ENCODE assay signal across 16 cellular contexts in the genomic region with DNA sequence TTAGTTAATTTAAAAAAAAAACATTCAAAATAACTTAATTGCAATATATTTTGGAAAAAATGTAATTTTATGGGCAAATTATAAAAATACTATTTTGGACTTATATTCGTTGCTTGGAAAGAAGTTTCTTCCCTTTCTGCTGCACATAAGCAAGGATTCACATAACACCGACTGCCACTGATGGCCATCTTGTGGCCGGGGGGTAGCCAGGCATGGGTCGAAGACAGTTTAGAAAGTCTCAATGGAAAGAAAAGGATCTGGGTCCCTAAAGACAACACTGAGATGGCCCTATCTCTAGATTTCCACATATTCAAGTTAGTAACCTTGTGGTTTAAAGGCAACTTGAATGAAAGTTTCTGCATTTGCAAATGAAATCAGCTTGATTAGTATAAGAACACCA.
DNase-seq lines count a peak whose midpoint lies in the region; ATAC-seq and TF ChIP-seq lines count a peak whose summit lies in the region.
"Had no signal": no experiment of that assay in that cellular context is flagged by ENCODE, and none has a peak within 500 bp of the region (broad histone marks: within the 10 kb centered on the region; RNA-seq: fewer than 3 reads in every experiment).

No MANE protein-coding gene starts in this region.

- no peak overlapping the region for H3K27ac ChIP-seq in GM23338 (ENCODE audit: low read depth)
- H3K27ac ChIP-seq in OCI-LY7 (ENCODE audit: low read depth, low read length, poor library complexity, severe bottlenecking): no peak overlapping the region
- H3K27ac ChIP-seq in CD4-positive, alpha-beta T cell (ENCODE audit: low read depth, low read length): no peak overlapping the region
- H3K27ac ChIP-seq: BLaER1 treated with 17β-estradiol and CSF1 and Interleukin-3, amounts not matched to agents 10 nM and 100 nM; HL-60 had no signal

- no peaks in the 10 kb centered on the region for H3K9me2 ChIP-seq in GM23338 (ENCODE audit: insufficient read depth)
- no peaks in the 10 kb centered on the region for H3K9me2 ChIP-seq in OCI-LY7 (ENCODE audit: insufficient read depth, low read length)

- no peaks in the 10 kb centered on the region for H3K27me3 Mint-ChIP-seq in GM23338 (ENCODE audit: insufficient read depth, low read depth, poor library complexity)
- no peaks in the 10 kb centered on the region for H3K27me3 Mint-ChIP-seq in CD4-positive, alpha-beta T cell
- H3K27me3 Mint-ChIP-seq: B cell; CD8-positive, alpha-beta memory T cell had no signal

- no peak overlapping the region for H3K4me3 ChIP-seq in GM23338
- no peak overlapping the region for H3K4me3 ChIP-seq in OCI-LY7 (ENCODE audit: low read depth, low read length, poor library complexity, severe bottlenecking)
- H3K4me3 ChIP-seq: BLaER1 treated with 17β-estradiol and CSF1 and Interleukin-3, amounts not matched to agents 10 nM and 100 nM had no signal

- POLR2A ChIA-PET in OCI-LY7 (lab: Charles Lee): no interaction called here
- POLR2A ChIA-PET in CD4-positive, alpha-beta T cell (lab: Charles Lee): no interaction called here

- ATAC-seq in GM23338: peak; percentile 50
- no peak for ATAC-seq in CD4-positive, alpha-beta T cell (ENCODE audit: poor library complexity)

- H3K4me2 ChIP-seq in GM23338 (no peak overlapping the region), OCI-LY7 (ENCODE audit: low read length) (no peak overlapping the region)
- H3K4me2 ChIP-seq: BLaER1 treated with 17β-estradiol and CSF1 and Interleukin-3, amounts not matched to agents 10 nM and 100 nM had no signal

- intact Hi-C loops in OCI-LY7 (cut with micrococcal nuclease; ENCODE audit: unreplicated experiment): no loop called here
- intact Hi-C loops in CD4-positive, alpha-beta T cell (cut with DNase I, micrococcal nuclease): no loop called here

- no peaks in the 10 kb centered on the region for H3K9me3 ChIP-seq in OCI-LY7 (ENCODE audit: low read length)
- H3K9me3 ChIP-seq in CD4-positive, alpha-beta T cell (ENCODE audit: control insufficient read depth, low read length): no peaks in the 10 kb centered on the region

- no peaks in the 10 kb centered on the region for H3K36me3 ChIP-seq in GM23338 (ENCODE audit: insufficient read depth)
- no peaks in the 10 kb centered on the region for H3K36me3 ChIP-seq in OCI-LY7 (ENCODE audit: insufficient read depth, low read length)
- H3K36me3 ChIP-seq: BLaER1 treated with 17β-estradiol and CSF1 and Interleukin-3, amounts not matched to agents 10 nM and 100 nM had no signal

- peak in 1 of 2 experiments; percentile 56; a peak in 3 of 4 replicates for TF ChIP-seq CTCF in GM23338 (conservative IDR thresholded peaks at IDR 0.05; ENCODE audit: low read depth in 2 of 2)
- TF ChIP-seq CTCF in OCI-LY7 (conservative IDR thresholded peaks at IDR 0.05; ENCODE audit: low read length): 0 out of 2 replicates have a peak, but pooled peaks have one; percentile 28
- no peak for TF ChIP-seq CTCF in CD4-positive, alpha-beta T cell (IDR thresholded peaks at IDR 0.05)

- H3K4me1 Mint-ChIP-seq in GM23338: no peaks in the 10 kb centered on the region
- H3K4me1 Mint-ChIP-seq in CD4-positive, alpha-beta T cell (ENCODE audit: low read depth): no peaks in the 10 kb centered on the region
- H3K4me1 Mint-ChIP-seq: B cell; CD8-positive, alpha-beta memory T cell had no signal

- no peaks in the 10 kb centered on the region for H4K20me1 ChIP-seq in GM23338 (replicated peaks; ENCODE audit: insufficient read depth)
- H4K20me1 ChIP-seq in OCI-LY7 (ENCODE audit: insufficient read depth, low read length): no peaks in the 10 kb centered on the region
- H4K20me1 ChIP-seq: BLaER1 treated with 17β-estradiol and CSF1 and Interleukin-3, amounts not matched to agents 10 nM and 100 nM had no signal

- H2AFZ ChIP-seq in GM23338 (no peak overlapping the region), OCI-LY7 (ENCODE audit: low read length) (no peak overlapping the region)

- H3K36me3 Mint-ChIP-seq in GM23338 (ENCODE audit: low read depth): peaks cover 5% of the 10 kb centered on the region; the same call in 2 of the 3 replicates
- H3K36me3 Mint-ChIP-seq in CD4-positive, alpha-beta T cell (ENCODE audit: low read depth): no peaks in the 10 kb centered on the region
- H3K36me3 Mint-ChIP-seq: CD8-positive, alpha-beta memory T cell had no signal

- H3K9me3 Mint-ChIP-seq in GM23338: peaks cover 29% of the 10 kb centered on the region
- H3K9me3 Mint-ChIP-seq in CD4-positive, alpha-beta T cell: peaks cover 24% of the 10 kb centered on the region

- H3K27me3 ChIP-seq in GM23338 (ENCODE audit: insufficient read depth): no peaks in the 10 kb centered on the region
- H3K27me3 ChIP-seq in CD4-positive, alpha-beta T cell (ENCODE audit: control insufficient read depth, insufficient read depth, low read length): no peaks in the 10 kb centered on the region
- H3K27me3 ChIP-seq: BLaER1 treated with 17β-estradiol and CSF1 and Interleukin-3, amounts not matched to agents 10 nM and 100 nM had no signal

- CTCF ChIA-PET in OCI-LY7 (lab: Charles Lee; ENCODE audit: unreplicated experiment): no interaction called here
- CTCF ChIA-PET in CD4-positive, alpha-beta T cell (lab: Charles Lee): no interaction called here

- no TSS peak for BruUV-seq in OCI-LY7 (replicated peaks; lab: Mats Ljungman, UMichigan)

- DNase-seq in GM23338 (ENCODE audit: low spot score): peak; percentile 28
- no peak for DNase-seq in OCI-LY7 (ENCODE audit: low spot score)
- DNase-seq in cerebellum (ENCODE audit: low spot score): peak; percentile 2
- peak; percentile 17 for DNase-seq in iPS-NIHi11 (ENCODE audit: low spot score)
- DNase-seq in CD4-positive, alpha-beta T cell: no peak
- no peak for DNase-seq in cortex of kidney (lab: John Stamatoyannopoulos, UW)
- DNase-seq in stimulated activated CD4-positive, alpha-beta T cell treated with anti-CD3 and anti-CD28 coated beads, Interleukin-1b, Interleukin-23, amount 100 ng/mL, for 48 hours: no peak
- DNase-seq: CD8-positive, alpha-beta memory T cell; COR-L47; DMS153; DMS79; GDM1; HCEC 1CT had no signal

- H3K4me3 Mint-ChIP-seq in GM23338: no peak overlapping the region
- H3K4me3 Mint-ChIP-seq in CD4-positive, alpha-beta T cell: no peak overlapping the region
- H3K4me3 Mint-ChIP-seq: B cell; CD8-positive, alpha-beta memory T cell had no signal

- no peaks in the 10 kb centered on the region for H3F3A ChIP-seq in GM23338 (replicated peaks; ENCODE audit: low read depth)

- H3K4me1 ChIP-seq in GM23338 (ENCODE audit: insufficient read depth) (no peaks in the 10 kb centered on the region), OCI-LY7 (ENCODE audit: insufficient read depth, low read length, poor library complexity, severe bottlenecking) (no peaks in the 10 kb centered on the region)
- H3K4me1 ChIP-seq: BLaER1 treated with 17β-estradiol and CSF1 and Interleukin-3, amounts not matched to agents 10 nM and 100 nM had no signal

- no peak overlapping the region for H3K27ac Mint-ChIP-seq in GM23338
- H3K27ac Mint-ChIP-seq in CD4-positive, alpha-beta T cell: no peak overlapping the region
- H3K27ac Mint-ChIP-seq: B cell; CD8-positive, alpha-beta memory T cell had no signal

- no peaks in the 10 kb centered on the region for H3K79me2 ChIP-seq in GM23338 (replicated peaks; ENCODE audit: insufficient read depth)
- H3K79me2 ChIP-seq in OCI-LY7 (ENCODE audit: insufficient read depth, low read depth, low read length): no peaks in the 10 kb centered on the region

TF ChIP-seq in GM23338, 12 proteins besides CTCF, POLR2A, EP300 and RAD21 (continues in another document):
- TF ChIP-seq, protein P1, sequence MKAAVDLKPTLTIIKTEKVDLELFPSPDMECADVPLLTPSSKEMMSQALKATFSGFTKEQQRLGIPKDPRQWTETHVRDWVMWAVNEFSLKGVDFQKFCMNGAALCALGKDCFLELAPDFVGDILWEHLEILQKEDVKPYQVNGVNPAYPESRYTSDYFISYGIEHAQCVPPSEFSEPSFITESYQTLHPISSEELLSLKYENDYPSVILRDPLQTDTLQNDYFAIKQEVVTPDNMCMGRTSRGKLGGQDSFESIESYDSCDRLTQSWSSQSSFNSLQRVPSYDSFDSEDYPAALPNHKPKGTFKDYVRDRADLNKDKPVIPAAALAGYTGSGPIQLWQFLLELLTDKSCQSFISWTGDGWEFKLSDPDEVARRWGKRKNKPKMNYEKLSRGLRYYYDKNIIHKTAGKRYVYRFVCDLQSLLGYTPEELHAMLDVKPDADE (IDR thresholded peaks at IDR 0.05): no peak
- TF ChIP-seq CREB1 (CRISPR knock-in tag; IDR thresholded peaks at IDR 0.05; ENCODE audit: low read depth): no peak
- no peak for TF ChIP-seq ZNF114 (CRISPR knock-in tag; IDR thresholded peaks at IDR 0.05)
- no peak for TF ChIP-seq NANOG (IDR thresholded peaks at IDR 0.05; ENCODE audit: borderline replicate concordance)
- no peak for TF ChIP-seq ZNF331 (CRISPR knock-in tag; IDR thresholded peaks at IDR 0.05; ENCODE audit: low read depth)
- TF ChIP-seq STAT1 (IDR thresholded peaks at IDR 0.05; ENCODE audit: unreplicated experiment): no peak
- no peak for TF ChIP-seq EZH2phosphoT487 (IDR thresholded peaks at IDR 0.05; ENCODE audit: unreplicated experiment)
- no peak for TF ChIP-seq EZH2 (IDR thresholded peaks at IDR 0.05; ENCODE audit: low read depth, unreplicated experiment)
- TF ChIP-seq JUNB (IDR thresholded peaks at IDR 0.05; ENCODE audit: unreplicated experiment): no peak
- TF ChIP-seq POLR2AphosphoS5 (IDR thresholded peaks at IDR 0.05; ENCODE audit: low read depth): no peak

Comparison
In these comparisons a context has a peak if more than half of its experiments do, and no peak if none do; other contexts are left out.
1. DNase-seq: peak in GM23338 (single experiment), cerebellum (single experiment) and iPS-NIHi11 (single experiment); none in OCI-LY7 (single experiment), CD4-positive, alpha-beta T cell (0 of 10), cortex of kidney (single experiment) and stimulated activated CD4-positive, alpha-beta T cell treated with anti-CD3 and anti-CD28 coated beads, Interleukin-1b, Interleukin-23, amount 100 ng/mL, for 48 hours (single experiment).